In the genomic region with DNA sequence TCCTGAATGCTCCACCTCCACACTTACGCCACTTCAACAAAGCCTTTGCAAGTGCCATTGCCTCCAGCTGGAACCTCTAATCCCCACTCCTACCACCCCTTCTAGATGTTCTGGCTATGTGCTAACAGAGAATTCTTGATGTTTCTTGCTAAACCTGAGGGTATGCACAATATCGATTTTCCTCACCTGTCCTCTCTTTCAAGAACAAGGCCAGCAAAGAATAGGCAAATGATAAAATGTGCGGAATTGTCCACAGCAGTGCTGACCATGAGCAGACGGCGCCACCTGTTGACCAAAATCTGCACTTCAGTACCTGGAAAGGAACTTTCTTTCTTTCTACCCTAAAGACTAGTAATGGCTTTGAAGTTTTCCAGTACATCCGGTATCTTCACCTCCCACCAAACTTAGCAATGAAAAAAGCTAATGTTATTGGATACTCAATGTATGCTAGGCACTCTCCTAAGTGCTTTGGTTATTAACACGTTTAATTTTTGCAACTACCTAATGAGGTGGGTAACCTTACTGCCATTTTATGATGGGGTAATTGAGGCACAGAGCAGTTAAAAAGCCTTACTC, we compare ENCODE assay signal across 9 cellular contexts. TPM values are rescaled to one million over a fixed set of nuclear protein-coding genes. Genes with fewer than 3 reads are reported as not detected.
DNase-seq lines count a peak whose midpoint lies in the region; ATAC-seq lines count a peak whose summit lies in the region.
"Had no signal": no experiment of that assay in that cellular context is flagged by ENCODE, and none has a peak within 500 bp of the region (broad histone marks: within the 10 kb centered on the region; RNA-seq: fewer than 3 reads in every experiment).

No MANE protein-coding gene starts in this region.

- peak; percentile 77 for DNase-seq in activated gamma-delta T cell treated with Interleukin-2 at 50 U/mL for 16 hours
- DNase-seq in activated gamma-delta T cell (lab: John Stamatoyannopoulos, UW): no peak
- DNase-seq in NCI-H446 (lab: John Stamatoyannopoulos, UW): peak; percentile 46 to 75
- peak; percentile 43 to 59 for DNase-seq in activated CD4-positive, alpha-beta T cell treated with anti-CD3 and anti-CD28 coated beads, Interleukin-2, amount 50 U/mL, for 24 hours (ENCODE audit: low read depth in 1 of 2, low spot score in 1 of 2)
- DNase-seq in ecto neural progenitor cell (ENCODE audit: low spot score): peak; percentile 70
- peak; percentile 59 for DNase-seq in mesenchymal stem cell
- DNase-seq in stimulated activated CD8-positive, alpha-beta memory T cell treated with anti-CD3 and anti-CD28 coated beads, Interleukin-4, amount 100 ng/mL, for 24 hours (ENCODE audit: low read depth): peak; percentile 50

- H3K18ac ChIP-seq in mesenchymal stem cell (ENCODE audit: low read depth in 1 of 2, low read length in 2 of 2): no peak overlapping the region

- WGBS in mesenchymal stem cell: 18% methylated on average over 5 of the region's 7 CpGs

- H3K4ac ChIP-seq in mesenchymal stem cell (ENCODE audit: low read depth in 1 of 2, low read length in 2 of 2): no peak overlapping the region

- ATAC-seq in GM21360 (IDR thresholded peaks at IDR 0.05; ENCODE audit: unreplicated experiment): no peak

- no peak overlapping the region for H2AK5ac ChIP-seq in mesenchymal stem cell (ENCODE audit: low read length, severe bottlenecking)

- peaks cover 19% of the 10 kb centered on the region for H3K79me1 ChIP-seq in mesenchymal stem cell (replicated peaks; ENCODE audit: low read length, poor library complexity, severe bottlenecking)

- peaks cover 8 to 24% of the 10 kb centered on the region in 2 experiments for H3K36me3 ChIP-seq in mesenchymal stem cell (ENCODE audit: control insufficient read depth in 1 of 2, insufficient read depth in 2 of 2, low read depth in 1 of 2, low read length in 2 of 2)

- no peak overlapping the region for H2BK15ac ChIP-seq in mesenchymal stem cell (ENCODE audit: low read depth, poor library complexity, severe bottlenecking)

- no peak overlapping the region for H3K27ac ChIP-seq in mesenchymal stem cell (ENCODE audit: low read length, poor library complexity, severe bottlenecking)
- H3K27ac ChIP-seq: skin epidermis had no signal

- H2BK120ac ChIP-seq in mesenchymal stem cell (ENCODE audit: low read depth, low read length): no peak overlapping the region

- H4K91ac ChIP-seq in mesenchymal stem cell (ENCODE audit: low read length): no peak overlapping the region

- peaks cover 6% of the 10 kb centered on the region for H3K4me1 ChIP-seq in mesenchymal stem cell (ENCODE audit: control insufficient read depth, insufficient read depth, low read depth, low read length)

- no peak overlapping the region for H3K23ac ChIP-seq in mesenchymal stem cell (ENCODE audit: low read length in 2 of 2)

- no peak overlapping the region for H2BK5ac ChIP-seq in mesenchymal stem cell (ENCODE audit: low read depth, low read length, poor library complexity, severe bottlenecking)

- no peaks in the 10 kb centered on the region for H3K27me3 ChIP-seq in mesenchymal stem cell (ENCODE audit: control insufficient read depth in 1 of 2, insufficient read depth in 1 of 2, low read length in 2 of 2)

- peaks cover 4% of the 10 kb centered on the region for H3K9me3 ChIP-seq in mesenchymal stem cell (ENCODE audit: control insufficient read depth, low read length)

- no peak overlapping the region for H2AFZ ChIP-seq in mesenchymal stem cell (ENCODE audit: low read depth, low read length)

- no peak overlapping the region for H4K8ac ChIP-seq in mesenchymal stem cell (ENCODE audit: low read length)

- H3K4me3 ChIP-seq in mesenchymal stem cell (ENCODE audit: insufficient read depth in 1 of 2, low read depth in 1 of 2, low read length in 2 of 2): no peak overlapping the region
- H3K4me3 ChIP-seq: skin epidermis had no signal

- no peak overlapping the region for H3K9ac ChIP-seq in mesenchymal stem cell (ENCODE audit: low read length)

- no peak overlapping the region for H3K4me2 ChIP-seq in mesenchymal stem cell (ENCODE audit: low read length, poor library complexity, severe bottlenecking)

- H3K14ac ChIP-seq in mesenchymal stem cell (ENCODE audit: low read length in 2 of 2): no peak overlapping the region

- H2BK12ac ChIP-seq in mesenchymal stem cell (ENCODE audit: low read length in 2 of 2): no peak overlapping the region

RNA-seq across cellular contexts. Expression of gene TIMM10, which starts 3.4 kb away (rescaled TPM):
- 52.8 TPM for polyA plus RNA-seq in mesenchymal stem cell (2013, experiment 1 of 2)
- 54.7 TPM for polyA plus RNA-seq in mesenchymal stem cell (2013, experiment 2 of 2)

RNA-seq across cellular contexts. Expression of gene SMTNL1, which starts 10.3 kb away (rescaled TPM):
- not detected for polyA plus RNA-seq in mesenchymal stem cell (2013, experiment 1 of 2)
- polyA plus RNA-seq in mesenchymal stem cell (2013, experiment 2 of 2): not detected

RNA-seq across cellular contexts. Expression of gene SLC43A1, which starts 11.6 kb away (rescaled TPM):
- 3.9 TPM for polyA plus RNA-seq in mesenchymal stem cell (2013, experiment 1 of 2)
- 3.8 TPM for polyA plus RNA-seq in mesenchymal stem cell (2013, experiment 2 of 2)

RNA-seq across cellular contexts. Expression of gene UBE2L6, which starts 40.3 kb away (rescaled TPM):
- polyA plus RNA-seq in mesenchymal stem cell (2013, experiment 1 of 2): 121 TPM
- 124 TPM for polyA plus RNA-seq in mesenchymal stem cell (2013, experiment 2 of 2)
